ENCODE assay signal across 8 cellular contexts in genomic region chr1:15799004-15799867, GRCh38. TPM values are rescaled to one million over a fixed set of nuclear protein-coding genes. Genes with fewer than 3 reads are reported as not detected.
DNase-seq lines count a peak whose midpoint lies in the region; ATAC-seq and TF ChIP-seq lines count a peak whose summit lies in the region.

No MANE protein-coding gene starts in this region.

- H3K9me3 ChIP-seq in ascending aorta (no peaks in the 10 kb centered on the region), stomach smooth muscle (ENCODE audit: control insufficient read depth in 2 of 2, low read length in 2 of 2) (no peaks in the 10 kb centered on the region)

- no peak for TF ChIP-seq CTCF in ascending aorta (IDR thresholded peaks at IDR 0.05)
- no peak for TF ChIP-seq CTCF in kidney epithelial cell (IDR thresholded peaks at IDR 0.05; ENCODE audit: insufficient read depth, low read length, poor library complexity, severe bottlenecking)

- H3K36me3 ChIP-seq in ascending aorta (no peaks in the 10 kb centered on the region), kidney epithelial cell (ENCODE audit: control insufficient read depth, insufficient read depth, low read length) (no peaks in the 10 kb centered on the region), stomach smooth muscle (ENCODE audit: control insufficient read depth in 2 of 2, insufficient read depth in 2 of 2, low read length in 2 of 2) (no peaks in the 10 kb centered on the region)

- no peaks in the 10 kb centered on the region for H3K9me3 Mint-ChIP-seq in activated CD8-positive, alpha-beta memory T cell treated with anti-CD3 and anti-CD28 coated beads, Interleukin-2, amount 10 ng/mL, durations not matched to agents 7 days and 5 days (ENCODE audit: low read depth)

- no peak overlapping the region for H3K9ac ChIP-seq in stomach smooth muscle (ENCODE audit: low read length in 2 of 2)

- H3K4me3 ChIP-seq in ascending aorta (no peak overlapping the region), kidney epithelial cell (ENCODE audit: low read depth, low read length) (no peak overlapping the region), stomach smooth muscle (ENCODE audit: low read length in 2 of 2) (no peak overlapping the region)

- H3K27ac ChIP-seq in ascending aorta (peak overlapping the region; percentile 84 to 90), stomach smooth muscle (ENCODE audit: low read length) (peak overlapping the region; percentile 2)

- no peak for DNase-seq in activated CD8-positive, alpha-beta memory T cell treated with anti-CD3 and anti-CD28 coated beads, Interleukin-2, amount 10 ng/mL, durations not matched to agents 7 days and 5 days
- no peak for DNase-seq in activated CD8-positive, alpha-beta memory T cell treated with anti-CD3 and anti-CD28 coated beads, Interleukin-2, amount 50 U/mL, for 4 hours
- peak; percentile 81 to 95 for DNase-seq in ascending aorta (ENCODE audit: low spot score in 2 of 2)
- peak; percentile 95 for DNase-seq in kidney epithelial cell (ENCODE audit: low read depth)
- no peak for DNase-seq in NCI-H146 (lab: John Stamatoyannopoulos, UW)
- DNase-seq in pons (ENCODE audit: low spot score): no peak

- H3K4me3 Mint-ChIP-seq in activated CD8-positive, alpha-beta memory T cell treated with anti-CD3 and anti-CD28 coated beads, Interleukin-2, amount 10 ng/mL, durations not matched to agents 7 days and 5 days: no peak overlapping the region

- ATAC-seq in activated CD8-positive, alpha-beta memory T cell treated with anti-CD3 and anti-CD28 coated beads, Interleukin-2, amount 10 ng/mL, durations not matched to agents 7 days and 5 days: peak; percentile 55
- no peak for ATAC-seq in HG02970 (IDR thresholded peaks at IDR 0.05; ENCODE audit: low FRiP score, unreplicated experiment)

- intact Hi-C loops in ascending aorta (cut with DNase I): loop anchor here (1.0 to 5.0 kb wide), 5 partner anchors 48 to 348 kb away; partner anchors contain the start of genes HSPB7 and SPEN

- H3K4me1 Mint-ChIP-seq in activated CD8-positive, alpha-beta memory T cell treated with anti-CD3 and anti-CD28 coated beads, Interleukin-2, amount 10 ng/mL, durations not matched to agents 7 days and 5 days: no peaks in the 10 kb centered on the region

- peaks cover 7% of the 10 kb centered on the region for H3K27me3 Mint-ChIP-seq in activated CD8-positive, alpha-beta memory T cell treated with anti-CD3 and anti-CD28 coated beads, Interleukin-2, amount 10 ng/mL, durations not matched to agents 7 days and 5 days

- H3K36me3 Mint-ChIP-seq in activated CD8-positive, alpha-beta memory T cell treated with anti-CD3 and anti-CD28 coated beads, Interleukin-2, amount 10 ng/mL, durations not matched to agents 7 days and 5 days: no peaks in the 10 kb centered on the region

- H3K27me3 ChIP-seq in ascending aorta (no peaks in the 10 kb centered on the region), kidney epithelial cell (ENCODE audit: control insufficient read depth, insufficient read depth, low read length) (no peaks in the 10 kb centered on the region), stomach smooth muscle (ENCODE audit: control insufficient read depth in 1 of 2, insufficient read depth in 2 of 2, low read length in 2 of 2) (no peaks in the 10 kb centered on the region)

- H3K27ac Mint-ChIP-seq in activated CD8-positive, alpha-beta memory T cell treated with anti-CD3 and anti-CD28 coated beads, Interleukin-2, amount 10 ng/mL, durations not matched to agents 7 days and 5 days: no peak overlapping the region

- peaks cover 16 to 66% of the 10 kb centered on the region in 2 donors for H3K4me1 ChIP-seq in ascending aorta
- H3K4me1 ChIP-seq in stomach smooth muscle (ENCODE audit: control insufficient read depth, insufficient read depth, low read length): peaks cover 23% of the 10 kb centered on the region

- CTCF ChIA-PET in activated CD8-positive, alpha-beta memory T cell treated with anti-CD3 and anti-CD28 coated beads, Interleukin-2, amount 10 ng/mL, durations not matched to agents 7 days and 5 days (lab: Charles Lee): interaction anchor here (1.0 to 1.2 kb wide), 2 partner anchors 9 to 16 kb away, joined by 3 to 10 read pairs; no protein-coding TSS in a partner anchor

RNA-seq across cellular contexts. Expression of gene UQCRHL, which starts 8.2 kb away (rescaled TPM):
- total RNA-seq in activated CD8-positive, alpha-beta memory T cell treated with anti-CD3 and anti-CD28 coated beads, Interleukin-2, amount 10 ng/mL, durations not matched to agents 7 days and 5 days: 1 to 10 TPM; 1.6 to 1.8 TPM
- total RNA-seq in ascending aorta (not detected), kidney epithelial cell (1.8 and 1.9 TPM in 2 replicates)

RNA-seq across cellular contexts. Expression of gene FBLIM1, which starts 40.6 kb away (rescaled TPM):
- not detected for total RNA-seq in activated CD8-positive, alpha-beta memory T cell treated with anti-CD3 and anti-CD28 coated beads, Interleukin-2, amount 10 ng/mL, durations not matched to agents 7 days and 5 days
- total RNA-seq in ascending aorta (641 TPM), kidney epithelial cell (364 and 458 TPM in 2 replicates)

RNA-seq across cellular contexts. Expression of gene SPEN, which starts 48.3 kb away (rescaled TPM):
- 10 to 100 TPM; 74.6 to 75.5 TPM for total RNA-seq in activated CD8-positive, alpha-beta memory T cell treated with anti-CD3 and anti-CD28 coated beads, Interleukin-2, amount 10 ng/mL, durations not matched to agents 7 days and 5 days
- total RNA-seq in ascending aorta (53.9 TPM), kidney epithelial cell (24.0 and 29.1 TPM in 2 replicates)

RNA-seq across cellular contexts. Expression of gene TMEM82, which starts 56.9 kb away (rescaled TPM):
- not detected for total RNA-seq in activated CD8-positive, alpha-beta memory T cell treated with anti-CD3 and anti-CD28 coated beads, Interleukin-2, amount 10 ng/mL, durations not matched to agents 7 days and 5 days
- not detected for total RNA-seq in ascending aorta
- not detected in 2 replicates for total RNA-seq in kidney epithelial cell

Comparison
In these comparisons a context has a peak if more than half of its experiments do, and no peak if none do; other contexts are left out.
1. DNase-seq: peak in ascending aorta (2 of 2) and kidney epithelial cell (single experiment); none in activated CD8-positive, alpha-beta memory T cell treated with anti-CD3 and anti-CD28 coated beads, Interleukin-2, amount 10 ng/mL, durations not matched to agents 7 days and 5 days (single experiment), activated CD8-positive, alpha-beta memory T cell treated with anti-CD3 and anti-CD28 coated beads, Interleukin-2, amount 50 U/mL, for 4 hours (single experiment), NCI-H146 (single experiment) and pons (single experiment).
2. RNA of gene FBLIM1, which starts 40.6 kb away (total RNA-seq): 641 TPM in ascending aorta (single experiment) and 364 to 458 TPM in kidney epithelial cell; not detected in activated CD8-positive, alpha-beta memory T cell treated with anti-CD3 and anti-CD28 coated beads, Interleukin-2, amount 10 ng/mL, durations not matched to agents 7 days and 5 days; every median in the first group is over 100 times any median in the second.